Comparison of ENCODE assay signal across 1 cellular context in the genomic region with DNA sequence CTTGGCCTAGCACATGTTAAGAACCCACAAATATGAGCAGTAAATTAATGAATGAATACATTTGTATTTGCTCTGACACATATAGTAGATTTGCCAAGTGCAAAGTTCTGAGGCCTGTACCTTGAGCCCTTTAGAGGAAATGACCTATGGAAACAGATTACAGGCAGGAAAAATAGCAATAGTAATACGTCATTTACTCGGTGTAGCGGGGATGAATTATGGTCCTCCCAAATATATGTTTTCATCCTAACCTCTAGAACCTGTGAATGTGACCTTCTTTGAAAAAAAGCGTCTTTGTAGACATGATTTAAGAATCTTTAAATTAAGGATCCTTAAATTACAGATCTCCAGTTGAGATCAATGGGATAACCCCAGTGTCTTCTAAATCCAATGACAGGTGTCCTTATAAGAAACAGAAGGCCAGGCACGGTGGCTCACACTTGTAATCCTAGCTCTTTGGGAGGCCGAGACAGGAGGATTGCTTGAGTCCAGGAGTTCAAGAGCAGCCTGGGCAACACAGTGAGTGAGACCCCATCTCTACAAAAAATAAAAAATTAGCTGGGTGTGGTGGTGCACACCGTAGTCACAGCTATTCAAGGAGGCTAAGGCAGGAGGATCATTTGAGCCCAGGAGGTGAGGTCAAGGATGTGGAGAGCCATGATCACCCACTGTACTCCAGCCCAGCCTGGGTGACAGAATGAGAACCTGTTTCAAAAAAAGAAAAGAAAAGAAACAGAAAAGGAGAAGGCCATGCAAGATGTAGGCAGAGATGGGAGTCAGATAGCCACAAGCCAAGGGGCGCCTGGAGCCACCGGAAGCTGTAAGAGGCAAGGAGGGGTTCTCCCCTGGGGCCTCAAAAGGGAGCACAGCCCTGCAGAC.
A peak's percentile ranks its signal among the peaks of the same experiment; 100 is the strongest.
TF ChIP-seq lines count a peak whose summit lies in the region.

No MANE protein-coding gene starts in this region.

TF ChIP-seq in HepG2, 621 proteins besides CTCF, POLR2A, EP300 and RAD21 (continued from another document and continues in another):
- TF ChIP-seq HOXA5 (CRISPR knock-in tag; IDR thresholded peaks at IDR 0.05) (peak; percentile 44; the same call in 1 of the 2 replicates), ZKSCAN8 (CRISPR knock-in tag; IDR thresholded peaks at IDR 0.05; ENCODE audit: borderline replicate concordance) (peak; percentile 43; the same call in 1 of the 2 replicates), SUZ12 (IDR thresholded peaks at IDR 0.05; ENCODE audit: low read depth, low read length) (no peak), JUND (CRISPR knock-in tag; IDR thresholded peaks at IDR 0.05) (peak; percentile 74; the same call in 1 of the 2 replicates), EHMT2 (IDR thresholded peaks at IDR 0.05; ENCODE audit: borderline replicate concordance, low read depth, low read length) (no peak; the same call in 1 of the 2 replicates), GABPA (IDR thresholded peaks at IDR 0.05; ENCODE audit: low read depth, low read length) (no peak), GABPA (CRISPR knock-in tag; IDR thresholded peaks at IDR 0.05; ENCODE audit: low read depth) (peak; percentile 71), FOXC1 (CRISPR knock-in tag; IDR thresholded peaks at IDR 0.05; ENCODE audit: borderline replicate concordance) (no peak), TCF7 (IDR thresholded peaks at IDR 0.05; ENCODE audit: low read depth) (no peak), ISL2 (CRISPR knock-in tag; IDR thresholded peaks at IDR 0.05) (0 out of 2 replicates have a peak, but pooled peaks have one; percentile 9), FOXO1 (CRISPR knock-in tag; IDR thresholded peaks at IDR 0.05) (no peak; the same call in 1 of the 2 replicates), SMYD3 (CRISPR knock-in tag; IDR thresholded peaks at IDR 0.05) (no peak; the same call in 1 of the 2 replicates), CHD2 (IDR thresholded peaks at IDR 0.05; ENCODE audit: low read depth, low read length) (no peak), ZNF18 (CRISPR knock-in tag; IDR thresholded peaks at IDR 0.05; ENCODE audit: insufficient replicate concordance) (peak; percentile 59), HNF4A (CRISPR knock-in tag; IDR thresholded peaks at IDR 0.05) (peak; percentile 91), ZNF263 (CRISPR knock-in tag; IDR thresholded peaks at IDR 0.05) (peak; percentile 59), ZFP37 (CRISPR knock-in tag; IDR thresholded peaks at IDR 0.05; ENCODE audit: borderline replicate concordance) (no peak), SNAPC2 (CRISPR knock-in tag; IDR thresholded peaks at IDR 0.05) (0 out of 2 replicates have a peak, but pooled peaks have one; percentile 27), FOXP1 (IDR thresholded peaks at IDR 0.05) (no peak), FOXP1 (CRISPR knock-in tag; IDR thresholded peaks at IDR 0.05) (peak; percentile 62), ERF (CRISPR knock-in tag; IDR thresholded peaks at IDR 0.05) (peak; percentile 21; the same call in 1 of the 2 replicates), SOX13 (IDR thresholded peaks at IDR 0.05) (no peak), SOX13 (CRISPR knock-in tag; conservative IDR thresholded peaks at IDR 0.05 in 1 of 2, IDR thresholded peaks at IDR 0.05 in 1 of 2) (peak in 1 of 2 experiments; percentile 52; a peak in 1 of 4 replicates), ZBTB3 (CRISPR knock-in tag; IDR thresholded peaks at IDR 0.05; ENCODE audit: borderline replicate concordance, low read depth) (0 out of 2 replicates have a peak, but pooled peaks have one; percentile 18), ZNF879 (CRISPR knock-in tag; IDR thresholded peaks at IDR 0.05) (no peak), ZNF768 (CRISPR knock-in tag; IDR thresholded peaks at IDR 0.05) (no peak), KLF9 (CRISPR knock-in tag; IDR thresholded peaks at IDR 0.05; ENCODE audit: low read depth) (0 out of 2 replicates have a peak, but pooled peaks have one; percentile 41), HOXA3 (CRISPR knock-in tag; IDR thresholded peaks at IDR 0.05) (peak; percentile 30; the same call in 1 of the 2 replicates), PHB2 (IDR thresholded peaks at IDR 0.05; ENCODE audit: partially characterized antibody) (no peak), ZBTB8A (CRISPR knock-in tag; IDR thresholded peaks at IDR 0.05; ENCODE audit: borderline replicate concordance, low read depth) (no peak), TCF7L2 (IDR thresholded peaks at IDR 0.05; ENCODE audit: low read depth, low read length) (no peak), NR2C2 (CRISPR knock-in tag; IDR thresholded peaks at IDR 0.05; ENCODE audit: borderline replicate concordance) (peak; percentile 53; the same call in 1 of the 2 replicates), PHF21A (CRISPR knock-in tag; IDR thresholded peaks at IDR 0.05) (peak; percentile 15; the same call in 1 of the 2 replicates), KAT7 (CRISPR knock-in tag; IDR thresholded peaks at IDR 0.05; ENCODE audit: borderline replicate concordance) (0 out of 2 replicates have a peak, but pooled peaks have one; percentile 2), DRAP1 (CRISPR knock-in tag; IDR thresholded peaks at IDR 0.05) (no peak; the same call in 1 of the 2 replicates), ZNF205 (CRISPR knock-in tag; IDR thresholded peaks at IDR 0.05) (peak; percentile 8; the same call in 1 of the 2 replicates), RBFOX2 (IDR thresholded peaks at IDR 0.05; ENCODE audit: low read depth, low read length) (0 out of 2 replicates have a peak, but pooled peaks have one; percentile 20), KDM3A (CRISPR knock-in tag; IDR thresholded peaks at IDR 0.05; ENCODE audit: low read depth) (peak; percentile 22; the same call in 1 of the 2 replicates), GABPB1 (CRISPR knock-in tag; IDR thresholded peaks at IDR 0.05) (peak; percentile 34), ZNF354B (CRISPR knock-in tag; IDR thresholded peaks at IDR 0.05) (peak; percentile 77; the same call in 1 of the 2 replicates), SAP130 (CRISPR knock-in tag; IDR thresholded peaks at IDR 0.05; ENCODE audit: low read depth) (peak; percentile 81), PLSCR1 (CRISPR knock-in tag; IDR thresholded peaks at IDR 0.05; ENCODE audit: borderline replicate concordance) (no peak), ATAD3A (CRISPR knock-in tag; IDR thresholded peaks at IDR 0.05) (no peak), MXI1 (IDR thresholded peaks at IDR 0.05; ENCODE audit: borderline replicate concordance, low read depth, low read length) (0 out of 3 replicates have a peak, but pooled peaks have one; percentile 16), TAF15 (IDR thresholded peaks at IDR 0.05; ENCODE audit: low read depth, low read length, poor library complexity, severe bottlenecking) (no peak), NR2F6 (IDR thresholded peaks at IDR 0.05) (peak; percentile 67), NR2F6 (CRISPR knock-in tag; IDR thresholded peaks at IDR 0.05) (0 out of 2 replicates have a peak, but pooled peaks have one; percentile 62), FOSL2 (CRISPR knock-in tag; IDR thresholded peaks at IDR 0.05) (peak; percentile 5; the same call in 1 of the 2 replicates), PHF8 (CRISPR knock-in tag; IDR thresholded peaks at IDR 0.05) (no peak)
- TF ChIP-seq, protein P1, sequence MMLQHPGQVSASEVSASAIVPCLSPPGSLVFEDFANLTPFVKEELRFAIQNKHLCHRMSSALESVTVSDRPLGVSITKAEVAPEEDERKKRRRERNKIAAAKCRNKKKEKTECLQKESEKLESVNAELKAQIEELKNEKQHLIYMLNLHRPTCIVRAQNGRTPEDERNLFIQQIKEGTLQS (CRISPR knock-in tag; IDR thresholded peaks at IDR 0.05) = peak; percentile 78; the same call in 1 of the 2 replicates
- TF ChIP-seq, protein P2, sequence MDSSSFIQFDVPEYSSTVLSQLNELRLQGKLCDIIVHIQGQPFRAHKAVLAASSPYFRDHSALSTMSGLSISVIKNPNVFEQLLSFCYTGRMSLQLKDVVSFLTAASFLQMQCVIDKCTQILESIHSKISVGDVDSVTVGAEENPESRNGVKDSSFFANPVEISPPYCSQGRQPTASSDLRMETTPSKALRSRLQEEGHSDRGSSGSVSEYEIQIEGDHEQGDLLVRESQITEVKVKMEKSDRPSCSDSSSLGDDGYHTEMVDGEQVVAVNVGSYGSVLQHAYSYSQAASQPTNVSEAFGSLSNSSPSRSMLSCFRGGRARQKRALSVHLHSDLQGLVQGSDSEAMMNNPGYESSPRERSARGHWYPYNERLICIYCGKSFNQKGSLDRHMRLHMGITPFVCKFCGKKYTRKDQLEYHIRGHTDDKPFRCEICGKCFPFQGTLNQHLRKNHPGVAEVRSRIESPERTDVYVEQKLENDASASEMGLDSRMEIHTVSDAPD (CRISPR knock-in tag; IDR thresholded peaks at IDR 0.05) = 0 out of 2 replicates have a peak, but pooled peaks have one; percentile 40
- TF ChIP-seq, protein P3, sequence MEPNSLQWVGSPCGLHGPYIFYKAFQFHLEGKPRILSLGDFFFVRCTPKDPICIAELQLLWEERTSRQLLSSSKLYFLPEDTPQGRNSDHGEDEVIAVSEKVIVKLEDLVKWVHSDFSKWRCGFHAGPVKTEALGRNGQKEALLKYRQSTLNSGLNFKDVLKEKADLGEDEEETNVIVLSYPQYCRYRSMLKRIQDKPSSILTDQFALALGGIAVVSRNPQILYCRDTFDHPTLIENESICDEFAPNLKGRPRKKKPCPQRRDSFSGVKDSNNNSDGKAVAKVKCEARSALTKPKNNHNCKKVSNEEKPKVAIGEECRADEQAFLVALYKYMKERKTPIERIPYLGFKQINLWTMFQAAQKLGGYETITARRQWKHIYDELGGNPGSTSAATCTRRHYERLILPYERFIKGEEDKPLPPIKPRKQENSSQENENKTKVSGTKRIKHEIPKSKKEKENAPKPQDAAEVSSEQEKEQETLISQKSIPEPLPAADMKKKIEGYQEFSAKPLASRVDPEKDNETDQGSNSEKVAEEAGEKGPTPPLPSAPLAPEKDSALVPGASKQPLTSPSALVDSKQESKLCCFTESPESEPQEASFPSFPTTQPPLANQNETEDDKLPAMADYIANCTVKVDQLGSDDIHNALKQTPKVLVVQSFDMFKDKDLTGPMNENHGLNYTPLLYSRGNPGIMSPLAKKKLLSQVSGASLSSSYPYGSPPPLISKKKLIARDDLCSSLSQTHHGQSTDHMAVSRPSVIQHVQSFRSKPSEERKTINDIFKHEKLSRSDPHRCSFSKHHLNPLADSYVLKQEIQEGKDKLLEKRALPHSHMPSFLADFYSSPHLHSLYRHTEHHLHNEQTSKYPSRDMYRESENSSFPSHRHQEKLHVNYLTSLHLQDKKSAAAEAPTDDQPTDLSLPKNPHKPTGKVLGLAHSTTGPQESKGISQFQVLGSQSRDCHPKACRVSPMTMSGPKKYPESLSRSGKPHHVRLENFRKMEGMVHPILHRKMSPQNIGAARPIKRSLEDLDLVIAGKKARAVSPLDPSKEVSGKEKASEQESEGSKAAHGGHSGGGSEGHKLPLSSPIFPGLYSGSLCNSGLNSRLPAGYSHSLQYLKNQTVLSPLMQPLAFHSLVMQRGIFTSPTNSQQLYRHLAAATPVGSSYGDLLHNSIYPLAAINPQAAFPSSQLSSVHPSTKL (CRISPR knock-in tag; IDR thresholded peaks at IDR 0.05) = peak; percentile 72
- TF ChIP-seq, protein P4, sequence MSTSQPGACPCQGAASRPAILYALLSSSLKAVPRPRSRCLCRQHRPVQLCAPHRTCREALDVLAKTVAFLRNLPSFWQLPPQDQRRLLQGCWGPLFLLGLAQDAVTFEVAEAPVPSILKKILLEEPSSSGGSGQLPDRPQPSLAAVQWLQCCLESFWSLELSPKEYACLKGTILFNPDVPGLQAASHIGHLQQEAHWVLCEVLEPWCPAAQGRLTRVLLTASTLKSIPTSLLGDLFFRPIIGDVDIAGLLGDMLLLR (CRISPR knock-in tag; IDR thresholded peaks at IDR 0.05) = 0 out of 2 replicates have a peak, but pooled peaks have one; percentile 43
- TF ChIP-seq, protein P5, sequence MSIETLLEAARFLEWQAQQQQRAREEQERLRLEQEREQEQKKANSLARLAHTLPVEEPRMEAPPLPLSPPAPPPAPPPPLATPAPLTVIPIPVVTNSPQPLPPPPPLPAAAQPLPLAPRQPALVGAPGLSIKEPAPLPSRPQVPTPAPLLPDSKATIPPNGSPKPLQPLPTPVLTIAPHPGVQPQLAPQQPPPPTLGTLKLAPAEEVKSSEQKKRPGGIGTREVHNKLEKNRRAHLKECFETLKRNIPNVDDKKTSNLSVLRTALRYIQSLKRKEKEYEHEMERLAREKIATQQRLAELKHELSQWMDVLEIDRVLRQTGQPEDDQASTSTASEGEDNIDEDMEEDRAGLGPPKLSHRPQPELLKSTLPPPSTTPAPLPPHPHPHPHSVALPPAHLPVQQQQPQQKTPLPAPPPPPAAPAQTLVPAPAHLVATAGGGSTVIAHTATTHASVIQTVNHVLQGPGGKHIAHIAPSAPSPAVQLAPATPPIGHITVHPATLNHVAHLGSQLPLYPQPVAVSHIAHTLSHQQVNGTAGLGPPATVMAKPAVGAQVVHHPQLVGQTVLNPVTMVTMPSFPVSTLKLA (IDR thresholded peaks at IDR 0.05) = 0 out of 2 replicates have a peak, but pooled peaks have one; percentile 47
